In the genomic region with DNA sequence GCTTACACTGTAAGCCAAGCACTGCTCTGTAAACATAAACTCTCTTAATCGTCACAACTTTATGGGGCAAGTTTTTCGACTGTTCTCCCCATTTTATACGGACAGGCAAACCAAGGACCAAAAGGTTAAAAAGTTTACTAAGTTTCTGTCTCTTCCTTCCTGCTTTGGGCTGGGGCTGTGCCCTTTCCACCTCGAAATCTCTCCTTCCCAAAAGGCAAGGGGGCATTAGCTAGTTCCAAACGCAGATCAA, we compare ENCODE assay signal across 1 cellular context.
TF ChIP-seq lines count a peak whose summit lies in the region.

No MANE protein-coding gene starts in this region.

TF ChIP-seq in HepG2, 621 proteins besides CTCF, POLR2A, EP300 and RAD21 (continued from another document):
- TF ChIP-seq, protein P1, sequence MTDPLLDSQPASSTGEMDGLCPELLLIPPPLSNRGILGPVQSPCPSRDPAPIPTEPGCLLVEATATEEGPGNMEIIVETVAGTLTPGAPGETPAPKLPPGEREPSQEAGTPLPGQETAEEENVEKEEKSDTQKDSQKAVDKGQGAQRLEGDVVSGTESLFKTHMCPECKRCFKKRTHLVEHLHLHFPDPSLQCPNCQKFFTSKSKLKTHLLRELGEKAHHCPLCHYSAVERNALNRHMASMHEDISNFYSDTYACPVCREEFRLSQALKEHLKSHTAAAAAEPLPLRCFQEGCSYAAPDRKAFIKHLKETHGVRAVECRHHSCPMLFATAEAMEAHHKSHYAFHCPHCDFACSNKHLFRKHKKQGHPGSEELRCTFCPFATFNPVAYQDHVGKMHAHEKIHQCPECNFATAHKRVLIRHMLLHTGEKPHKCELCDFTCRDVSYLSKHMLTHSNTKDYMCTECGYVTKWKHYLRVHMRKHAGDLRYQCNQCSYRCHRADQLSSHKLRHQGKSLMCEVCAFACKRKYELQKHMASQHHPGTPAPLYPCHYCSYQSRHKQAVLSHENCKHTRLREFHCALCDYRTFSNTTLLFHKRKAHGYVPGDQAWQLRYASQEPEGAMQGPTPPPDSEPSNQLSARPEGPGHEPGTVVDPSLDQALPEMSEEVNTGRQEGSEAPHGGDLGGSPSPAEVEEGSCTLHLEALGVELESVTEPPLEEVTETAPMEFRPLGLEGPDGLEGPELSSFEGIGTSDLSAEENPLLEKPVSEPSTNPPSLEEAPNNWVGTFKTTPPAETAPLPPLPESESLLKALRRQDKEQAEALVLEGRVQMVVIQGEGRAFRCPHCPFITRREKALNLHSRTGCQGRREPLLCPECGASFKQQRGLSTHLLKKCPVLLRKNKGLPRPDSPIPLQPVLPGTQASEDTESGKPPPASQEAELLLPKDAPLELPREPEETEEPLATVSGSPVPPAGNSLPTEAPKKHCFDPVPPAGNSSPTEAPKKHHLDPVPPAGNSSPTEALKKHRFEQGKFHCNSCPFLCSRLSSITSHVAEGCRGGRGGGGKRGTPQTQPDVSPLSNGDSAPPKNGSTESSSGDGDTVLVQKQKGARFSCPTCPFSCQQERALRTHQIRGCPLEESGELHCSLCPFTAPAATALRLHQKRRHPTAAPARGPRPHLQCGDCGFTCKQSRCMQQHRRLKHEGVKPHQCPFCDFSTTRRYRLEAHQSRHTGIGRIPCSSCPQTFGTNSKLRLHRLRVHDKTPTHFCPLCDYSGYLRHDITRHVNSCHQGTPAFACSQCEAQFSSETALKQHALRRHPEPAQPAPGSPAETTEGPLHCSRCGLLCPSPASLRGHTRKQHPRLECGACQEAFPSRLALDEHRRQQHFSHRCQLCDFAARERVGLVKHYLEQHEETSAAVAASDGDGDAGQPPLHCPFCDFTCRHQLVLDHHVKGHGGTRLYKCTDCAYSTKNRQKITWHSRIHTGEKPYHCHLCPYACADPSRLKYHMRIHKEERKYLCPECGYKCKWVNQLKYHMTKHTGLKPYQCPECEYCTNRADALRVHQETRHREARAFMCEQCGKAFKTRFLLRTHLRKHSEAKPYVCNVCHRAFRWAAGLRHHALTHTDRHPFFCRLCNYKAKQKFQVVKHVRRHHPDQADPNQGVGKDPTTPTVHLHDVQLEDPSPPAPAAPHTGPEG (CRISPR knock-in tag; IDR thresholded peaks at IDR 0.05) = peak; percentile 34; the same call in 1 of the 2 replicates
- TF ChIP-seq, protein P2, sequence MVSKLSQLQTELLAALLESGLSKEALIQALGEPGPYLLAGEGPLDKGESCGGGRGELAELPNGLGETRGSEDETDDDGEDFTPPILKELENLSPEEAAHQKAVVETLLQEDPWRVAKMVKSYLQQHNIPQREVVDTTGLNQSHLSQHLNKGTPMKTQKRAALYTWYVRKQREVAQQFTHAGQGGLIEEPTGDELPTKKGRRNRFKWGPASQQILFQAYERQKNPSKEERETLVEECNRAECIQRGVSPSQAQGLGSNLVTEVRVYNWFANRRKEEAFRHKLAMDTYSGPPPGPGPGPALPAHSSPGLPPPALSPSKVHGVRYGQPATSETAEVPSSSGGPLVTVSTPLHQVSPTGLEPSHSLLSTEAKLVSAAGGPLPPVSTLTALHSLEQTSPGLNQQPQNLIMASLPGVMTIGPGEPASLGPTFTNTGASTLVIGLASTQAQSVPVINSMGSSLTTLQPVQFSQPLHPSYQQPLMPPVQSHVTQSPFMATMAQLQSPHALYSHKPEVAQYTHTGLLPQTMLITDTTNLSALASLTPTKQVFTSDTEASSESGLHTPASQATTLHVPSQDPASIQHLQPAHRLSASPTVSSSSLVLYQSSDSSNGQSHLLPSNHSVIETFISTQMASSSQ (IDR thresholded peaks at IDR 0.05; ENCODE audit: low read depth) = no peak
- TF ChIP-seq, protein P2 (CRISPR knock-in tag; IDR thresholded peaks at IDR 0.05; ENCODE audit: borderline replicate concordance) = 0 out of 2 replicates have a peak, but pooled peaks have one; percentile 18
- TF ChIP-seq ZNF121 (CRISPR knock-in tag; IDR thresholded peaks at IDR 0.05) (0 out of 2 replicates have a peak, but pooled peaks have one; percentile 6), HDAC2 (CRISPR knock-in tag; IDR thresholded peaks at IDR 0.05) (no peak), ZBTB7B (CRISPR knock-in tag; IDR thresholded peaks at IDR 0.05) (0 out of 2 replicates have a peak, but pooled peaks have one; percentile 21), FOXC1 (CRISPR knock-in tag; IDR thresholded peaks at IDR 0.05; ENCODE audit: borderline replicate concordance) (no peak), ZNF703 (CRISPR knock-in tag; IDR thresholded peaks at IDR 0.05; ENCODE audit: borderline replicate concordance) (0 out of 2 replicates have a peak, but pooled peaks have one; percentile 7)
- TF ChIP-seq, protein P3, sequence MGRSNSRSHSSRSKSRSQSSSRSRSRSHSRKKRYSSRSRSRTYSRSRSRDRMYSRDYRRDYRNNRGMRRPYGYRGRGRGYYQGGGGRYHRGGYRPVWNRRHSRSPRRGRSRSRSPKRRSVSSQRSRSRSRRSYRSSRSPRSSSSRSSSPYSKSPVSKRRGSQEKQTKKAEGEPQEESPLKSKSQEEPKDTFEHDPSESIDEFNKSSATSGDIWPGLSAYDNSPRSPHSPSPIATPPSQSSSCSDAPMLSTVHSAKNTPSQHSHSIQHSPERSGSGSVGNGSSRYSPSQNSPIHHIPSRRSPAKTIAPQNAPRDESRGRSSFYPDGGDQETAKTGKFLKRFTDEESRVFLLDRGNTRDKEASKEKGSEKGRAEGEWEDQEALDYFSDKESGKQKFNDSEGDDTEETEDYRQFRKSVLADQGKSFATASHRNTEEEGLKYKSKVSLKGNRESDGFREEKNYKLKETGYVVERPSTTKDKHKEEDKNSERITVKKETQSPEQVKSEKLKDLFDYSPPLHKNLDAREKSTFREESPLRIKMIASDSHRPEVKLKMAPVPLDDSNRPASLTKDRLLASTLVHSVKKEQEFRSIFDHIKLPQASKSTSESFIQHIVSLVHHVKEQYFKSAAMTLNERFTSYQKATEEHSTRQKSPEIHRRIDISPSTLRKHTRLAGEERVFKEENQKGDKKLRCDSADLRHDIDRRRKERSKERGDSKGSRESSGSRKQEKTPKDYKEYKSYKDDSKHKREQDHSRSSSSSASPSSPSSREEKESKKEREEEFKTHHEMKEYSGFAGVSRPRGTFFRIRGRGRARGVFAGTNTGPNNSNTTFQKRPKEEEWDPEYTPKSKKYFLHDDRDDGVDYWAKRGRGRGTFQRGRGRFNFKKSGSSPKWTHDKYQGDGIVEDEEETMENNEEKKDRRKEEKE (IDR thresholded peaks at IDR 0.05) = no peak
- TF ChIP-seq, protein P4, sequence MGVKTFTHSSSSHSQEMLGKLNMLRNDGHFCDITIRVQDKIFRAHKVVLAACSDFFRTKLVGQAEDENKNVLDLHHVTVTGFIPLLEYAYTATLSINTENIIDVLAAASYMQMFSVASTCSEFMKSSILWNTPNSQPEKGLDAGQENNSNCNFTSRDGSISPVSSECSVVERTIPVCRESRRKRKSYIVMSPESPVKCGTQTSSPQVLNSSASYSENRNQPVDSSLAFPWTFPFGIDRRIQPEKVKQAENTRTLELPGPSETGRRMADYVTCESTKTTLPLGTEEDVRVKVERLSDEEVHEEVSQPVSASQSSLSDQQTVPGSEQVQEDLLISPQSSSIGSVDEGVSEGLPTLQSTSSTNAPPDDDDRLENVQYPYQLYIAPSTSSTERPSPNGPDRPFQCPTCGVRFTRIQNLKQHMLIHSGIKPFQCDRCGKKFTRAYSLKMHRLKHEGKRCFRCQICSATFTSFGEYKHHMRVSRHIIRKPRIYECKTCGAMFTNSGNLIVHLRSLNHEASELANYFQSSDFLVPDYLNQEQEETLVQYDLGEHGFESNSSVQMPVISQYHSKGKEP (CRISPR knock-in tag; IDR thresholded peaks at IDR 0.05) = no peak
